Comparison of ENCODE assay signal across 2 cellular contexts in the genomic region with DNA sequence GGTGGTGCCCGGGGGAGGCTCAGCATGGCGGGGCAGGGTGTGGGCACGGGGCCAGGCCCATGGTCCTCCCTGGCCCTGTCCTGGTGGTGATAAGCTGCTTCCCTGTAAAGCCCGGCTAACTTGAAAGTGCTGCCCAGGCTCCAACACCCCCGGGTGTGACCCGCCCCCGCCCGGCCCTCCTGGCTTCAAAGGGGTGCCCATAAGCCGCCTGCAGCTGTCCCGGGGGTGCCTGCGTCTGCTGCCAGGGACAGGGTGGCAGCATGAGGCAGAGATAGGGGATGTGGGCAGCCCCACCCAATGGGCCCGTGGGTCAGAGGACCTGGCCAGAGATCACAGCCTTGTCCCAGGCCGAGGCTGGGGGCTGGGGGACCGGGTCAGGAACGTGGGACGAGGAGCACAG.
A peak's percentile ranks its signal among the peaks of the same experiment; 100 is the strongest.
TF ChIP-seq lines count a peak whose summit lies in the region.

No MANE protein-coding gene starts in this region.

TF ChIP-seq in K562, 482 proteins besides CTCF, POLR2A, EP300 and RAD21:
- TF ChIP-seq POLR2G (IDR thresholded peaks at IDR 0.05; ENCODE audit: low read depth, low read length) (peak; percentile 71), HMG20B (CRISPR knock-in tag; IDR thresholded peaks at IDR 0.05) (no peak), CBFB (CRISPR knock-in tag; IDR thresholded peaks at IDR 0.05) (0 out of 2 replicates have a peak, but pooled peaks have one; percentile 29)

TF ChIP-seq in GM12891, 5 proteins besides CTCF, POLR2A, EP300 and RAD21:
- TF ChIP-seq SPI1 (IDR thresholded peaks at IDR 0.05; ENCODE audit: low read depth, low read length) (no peak), PAX5 (IDR thresholded peaks at IDR 0.05; ENCODE audit: insufficient read depth, low read length, severe bottlenecking) (no peak), TAF1 (IDR thresholded peaks at IDR 0.05; ENCODE audit: low read depth, low read length) (no peak), POU2F2 (IDR thresholded peaks at IDR 0.05; ENCODE audit: low read depth, low read length) (no peak), POLR2AphosphoS5 (IDR thresholded peaks at IDR 0.05; ENCODE audit: low read depth, low read length) (no peak)
TF ChIP-seq in GM12891: peak in this region for 0.
